Comparison of ENCODE assay signal across 28 cellular contexts in the genomic region with DNA sequence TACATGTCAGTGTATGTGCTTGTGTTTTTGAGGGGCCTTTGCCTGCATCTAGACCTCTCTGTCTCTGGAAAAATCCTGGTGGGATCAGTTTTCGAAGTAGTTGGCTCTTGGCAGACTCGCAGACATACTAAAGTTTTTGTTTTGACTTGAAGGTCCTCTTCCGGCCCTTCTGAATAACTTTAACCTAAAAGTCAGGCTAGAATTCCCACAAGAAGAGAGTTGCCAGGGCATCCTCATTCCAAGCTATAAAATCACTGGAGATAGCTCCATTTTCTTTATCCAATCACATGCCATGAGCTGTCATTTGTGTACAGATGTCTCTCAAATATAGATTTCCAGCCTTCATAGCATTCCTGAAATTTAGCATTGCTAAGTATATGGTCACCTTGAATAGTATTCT.
"Had no signal": no experiment of that assay in that cellular context is flagged by ENCODE, and none has a peak within 500 bp of the region (broad histone marks: within the 10 kb centered on the region; RNA-seq: fewer than 3 reads in every experiment).

No MANE protein-coding gene starts in this region.

- H3K27ac ChIP-seq: KMS-11, SK-N-MC, VCaP had no signal

- H3K4me3 Mint-ChIP-seq: activated CD4-positive, alpha-beta memory T cell treated with anti-CD3 and anti-CD28 coated beads for 36 hours; activated CD4-positive, alpha-beta T cell treated with anti-CD3 and anti-CD28 coated beads, Interleukin-2, amount 10 ng/mL, durations not matched to agents 7 days and 5 days; activated naive CD4-positive, alpha-beta T cell treated with anti-CD3 and anti-CD28 coated beads for 36 hours; activated naive CD8-positive, alpha-beta T cell; activated T-helper 17 cell treated with anti-CD3 and anti-CD28 coated beads, Interleukin-2, amount 50 U/mL, for 72 hours; T-cell had no signal

- ATAC-seq: activated T-helper 17 cell treated with anti-CD3 and anti-CD28 coated beads, Interleukin-2, amount 50 U/mL, for 72 hours; Right ventricle myocardium inferior; T-cell had no signal

- H3K36me3 Mint-ChIP-seq: activated CD4-positive, alpha-beta memory T cell treated with anti-CD3 and anti-CD28 coated beads for 36 hours; activated naive CD8-positive, alpha-beta T cell; T-cell had no signal

- H3K27me3 ChIP-seq: MG63 had no signal

- H3K9ac ChIP-seq: KMS-11 had no signal

- H3K4me1 Mint-ChIP-seq: activated CD4-positive, alpha-beta T cell treated with anti-CD3 and anti-CD28 coated beads, Interleukin-2, amount 10 ng/mL, durations not matched to agents 7 days and 5 days; activated T-helper 17 cell treated with anti-CD3 and anti-CD28 coated beads, Interleukin-2, amount 50 U/mL, for 72 hours; T-cell had no signal

- H3K9me3 Mint-ChIP-seq: activated CD4-positive, alpha-beta T cell treated with anti-CD3 and anti-CD28 coated beads, Interleukin-2, amount 10 ng/mL, durations not matched to agents 7 days and 5 days had no signal

- DNase-seq: activated CD4-positive, alpha-beta memory T cell treated with anti-CD3 and anti-CD28 coated beads for 36 hours; activated CD4-positive, alpha-beta T cell treated with anti-CD3 and anti-CD28 coated beads, Interleukin-2, amount 10 ng/mL, durations not matched to agents 7 days and 5 days; activated CD4-positive, CD25-positive, alpha-beta regulatory T cell; activated CD8-positive, alpha-beta memory T cell treated with anti-CD3 and anti-CD28 coated beads for 24 hours; activated gamma-delta T cell; activated naive CD4-positive, alpha-beta T cell treated with anti-CD3 and anti-CD28 coated beads for 36 hours; activated T-cell treated with anti-CD3 and anti-CD28 coated beads for 4 hours; activated T-cell treated with anti-CD3 and anti-CD28 coated beads, Interleukin-2, amount 50 U/mL, for 48 hours; central memory CD4-positive, alpha-beta T cell; MG63; MV-4-11; NCI-H1105; NCI-H1436; NCI-H1694 treated with DMSO at 0.1 percent for 48 hours; NCI-H2029 treated with DMSO at 0.1 percent for 48 hours; NCI-H345; NCI-H510A; NCI-H526 treated with DMSO at 0.1 percent for 48 hours; NCI-H82; RPMI8226; T-cell; T-helper 2 cell had no signal

- H3K27ac Mint-ChIP-seq: activated CD4-positive, alpha-beta memory T cell treated with anti-CD3 and anti-CD28 coated beads for 36 hours; activated CD4-positive, alpha-beta T cell treated with anti-CD3 and anti-CD28 coated beads, Interleukin-2, amount 10 ng/mL, durations not matched to agents 7 days and 5 days; activated naive CD4-positive, alpha-beta T cell treated with anti-CD3 and anti-CD28 coated beads for 36 hours; activated naive CD8-positive, alpha-beta T cell; activated T-helper 17 cell treated with anti-CD3 and anti-CD28 coated beads, Interleukin-2, amount 50 U/mL, for 72 hours; T-cell had no signal

- H3K27me3 Mint-ChIP-seq: activated CD4-positive, alpha-beta memory T cell treated with anti-CD3 and anti-CD28 coated beads for 36 hours; activated CD4-positive, alpha-beta T cell treated with anti-CD3 and anti-CD28 coated beads, Interleukin-2, amount 10 ng/mL, durations not matched to agents 7 days and 5 days; activated naive CD8-positive, alpha-beta T cell; T-cell had no signal

- H3K9me3 ChIP-seq: MG63 had no signal

- H3K4me3 ChIP-seq: MG63, SK-N-MC had no signal

- H3K36me3 ChIP-seq: MG63 had no signal

- H3K4me2 ChIP-seq: KMS-11 had no signal
